7 cellular contexts compared by ENCODE assay signal in genomic region chr2:101240694-101241093, GRCh38. TPM values are rescaled to one million over a fixed set of nuclear protein-coding genes. Genes with fewer than 3 reads are reported as not detected.
A peak's percentile ranks its signal among the peaks of the same experiment; 100 is the strongest.
DNase-seq lines count a peak whose midpoint lies in the region; TF ChIP-seq lines count a peak whose summit lies in the region.
"Not testable (repeated sequence)": the region's sequence is repeated elsewhere in the genome, so short reads cannot be mapped to it uniquely, and the experiment has no call there.

No MANE protein-coding gene starts in this region.

- peak; percentile 28; the same call in 1 of the 2 replicates for TF ChIP-seq CTCF in WI38 (IDR thresholded peaks at IDR 0.05; ENCODE audit: low read depth, low read length)
- TF ChIP-seq CTCF in colonic mucosa (IDR thresholded peaks at IDR 0.05) = peak; percentile 44
- peak; percentile 33 to 56 for TF ChIP-seq CTCF in right atrium auricular region (IDR thresholded peaks at IDR 0.05)
- TF ChIP-seq CTCF in neural cell (IDR thresholded peaks at IDR 0.05; ENCODE audit: poor library complexity, severe bottlenecking) = peak; percentile 41

- H3K9ac ChIP-seq in colonic mucosa (ENCODE audit: low read depth in 2 of 2, low read length in 2 of 2); neural cell (ENCODE audit: low read length): not testable (repeated sequence)

- H2AFZ ChIP-seq in neural cell (ENCODE audit: low read depth, low read length) = not testable (repeated sequence)

- not testable (repeated sequence) for H3K9me3 ChIP-seq in colonic mucosa; right atrium auricular region; neural cell (ENCODE audit: low read length)

- not testable (repeated sequence) for H3K9me2 ChIP-seq in neural cell (ENCODE audit: insufficient read depth, low read length)

- TF ChIP-seq EP300 in Ishikawa (IDR thresholded peaks at IDR 0.05; ENCODE audit: borderline replicate concordance); neural cell (conservative IDR thresholded peaks at IDR 0.05; ENCODE audit: poor library complexity, severe bottlenecking): not testable (repeated sequence)

- H3F3A ChIP-seq in neural cell (ENCODE audit: insufficient read depth, low read length, poor library complexity, severe bottlenecking) = not testable (repeated sequence)

- H3K4me3 ChIP-seq in WI38 (ENCODE audit: low read depth, low read length); colonic mucosa; right atrium auricular region; neural cell (ENCODE audit: low read length): not testable (repeated sequence)

- not testable (repeated sequence) for H3K4me1 ChIP-seq in colonic mucosa, right atrium auricular region

- peak; percentile 47 for TF ChIP-seq RAD21 in Ishikawa (IDR thresholded peaks at IDR 0.05; ENCODE audit: low read depth)
- TF ChIP-seq RAD21 in neural cell (conservative IDR thresholded peaks at IDR 0.05) = not testable (repeated sequence)

- intact Hi-C loops in colonic mucosa (cut with DNase I) = not testable (repeated sequence)

- not testable (repeated sequence) for H3K36me3 ChIP-seq in colonic mucosa; right atrium auricular region; neural cell (ENCODE audit: insufficient read depth, low read length)

- not testable (repeated sequence) for H4K20me1 ChIP-seq in neural cell (ENCODE audit: insufficient read depth)

- DNase-seq in DMS53 (lab: John Stamatoyannopoulos, UW) (peak; percentile 87), NOMO-1 treated with DMSO at 0.1 percent for 48 hours (lab: John Stamatoyannopoulos, UW; ENCODE audit: unreplicated experiment) (peak; percentile 12), colonic mucosa (peak; percentile 31)
- not testable (repeated sequence) for DNase-seq in right atrium auricular region (ENCODE audit: low spot score)

- peak overlapping the region; percentile 70 for H3K27ac ChIP-seq in colonic mucosa
- peak overlapping the region in 1 of 2 donors; percentile 64 for H3K27ac ChIP-seq in right atrium auricular region
- not testable (repeated sequence) for H3K27ac ChIP-seq in neural cell (ENCODE audit: low read length)

- H3K27me3 ChIP-seq in colonic mucosa; right atrium auricular region; neural cell (ENCODE audit: insufficient read depth, low read depth, low read length): not testable (repeated sequence)

- H3K4me2 ChIP-seq in neural cell (ENCODE audit: low read length) = not testable (repeated sequence)

- H3K79me2 ChIP-seq in neural cell (replicated peaks; ENCODE audit: insufficient read depth, low read length) = not testable (repeated sequence)

RNA-seq across cellular contexts. Expression of gene CNOT11, which starts 12.0 kb away (rescaled TPM):
- 10 to 100 TPM; 58.3 to 71.1 TPM for total RNA-seq in colonic mucosa
- 10 to 100 TPM; 37.0 to 40.4 TPM for total RNA-seq in right atrium auricular region
- polyA plus RNA-seq in neural cell = 34.9 and 35.2 TPM in 2 replicates
- polyA minus RNA-seq in neural cell = 23.6 and 25.9 TPM in 2 replicates
